9 cellular contexts compared by ENCODE assay signal in the genomic region with DNA sequence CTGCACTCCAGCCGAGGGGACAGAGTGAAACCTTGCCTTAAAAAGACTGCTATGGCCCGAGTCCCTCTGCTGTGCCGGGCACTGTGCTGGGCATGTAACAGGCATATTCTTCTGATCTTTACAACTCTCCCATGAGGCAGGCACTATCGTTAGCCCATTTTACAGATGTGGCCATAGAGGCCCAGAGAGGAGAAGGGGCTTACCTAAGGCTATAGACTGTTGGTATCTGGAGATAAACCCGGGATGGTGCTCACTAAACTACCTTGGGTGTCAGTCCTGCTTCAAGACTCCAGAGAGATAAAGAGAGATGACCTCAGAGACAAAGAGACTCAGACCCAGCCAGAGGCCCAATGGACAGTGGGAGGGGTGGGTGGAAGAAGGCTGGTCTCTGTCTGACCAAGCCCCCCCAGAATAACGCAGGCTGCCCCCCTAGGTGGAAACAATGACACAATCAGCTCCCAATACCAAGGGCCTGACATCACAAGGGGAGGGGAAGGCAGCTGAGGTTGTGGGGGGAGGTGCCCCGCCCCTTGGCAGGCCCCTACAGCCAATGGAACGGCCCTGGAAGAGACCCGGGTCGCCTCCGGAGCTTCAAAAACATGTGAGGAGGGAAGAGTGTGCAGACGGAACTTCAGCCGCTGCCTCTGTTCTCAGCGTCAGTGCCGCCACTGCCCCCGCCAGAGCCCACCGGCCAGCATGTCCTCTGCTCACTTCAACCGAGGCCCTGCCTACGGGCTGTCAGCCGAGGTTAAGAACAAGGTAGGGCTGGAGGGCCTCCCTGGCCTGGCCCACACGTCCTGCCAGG. TPM values are rescaled to one million over a fixed set of nuclear protein-coding genes. Genes with fewer than 3 reads are reported as not detected.
DNase-seq lines count a peak whose midpoint lies in the region; ATAC-seq and TF ChIP-seq lines count a peak whose summit lies in the region.
"Had no signal": no experiment of that assay in that cellular context is flagged by ENCODE, and none has a peak within 500 bp of the region (broad histone marks: within the 10 kb centered on the region; RNA-seq: fewer than 3 reads in every experiment).

Gene CNN1, plus strand, starts transcription at position 620 of the 805 bp plus-strand sequence. Its CDS starts 77 bp downstream, at position 697.

- intact Hi-C loops in adrenal gland (cut with DNase I): loop anchor here in 1 of 2 donors (5.0 kb wide), 1 partner anchor 49 kb away; no protein-coding TSS in a partner anchor
- intact Hi-C loops in sciatic nerve (cut with DNase I): no loop called here

- in situ Hi-C loops in G401 (cut with HindIII; ENCODE audit: low sequenced_read_pairs): no loop called here

- ATAC-seq in sciatic nerve: peak; percentile 79
- ATAC-seq in HG02840 (IDR thresholded peaks at IDR 0.05; ENCODE audit: low FRiP score, unreplicated experiment): no peak

- TF ChIP-seq CTCF in adrenal gland (IDR thresholded peaks at IDR 0.05): no peak

- peak in 1 of 2 donors; percentile 16 for TF ChIP-seq POLR2A in adrenal gland (IDR thresholded peaks at IDR 0.05)

- peak within 1 kb of the TSS in 2 of 5 donors; percentile 63 to 70 for H3K27ac ChIP-seq in adrenal gland

- no peaks in the 10 kb centered on the region for H3K36me3 ChIP-seq in adrenal gland (replicated peaks in 1 of 2)

- DNase-seq in G401 (ENCODE audit: low spot score) (peak; percentile 18), adrenal gland (peak in 3 of 7 donors; percentile 33 to 77 (median 42)), hepatic stellate cell (ENCODE audit: low spot score) (peak; percentile 93), sciatic nerve (ENCODE audit: low spot score) (peak; percentile 71), activated gamma-delta T cell treated with Interleukin-2 at 50 U/mL for 16 hours (no peak), HPDE6-E6E7 (ENCODE audit: extremely low spot score) (no peak)
- DNase-seq in stimulated activated CD4-positive, alpha-beta T cell treated with anti-CD3 and anti-CD28 coated beads, Interleukin-12 subunit alpha, Interleukin-12 subunit beta, amount 100 ng/mL, for 4 hours: no peak

- H3K4me3 ChIP-seq in adrenal gland: peak within 1 kb of the TSS in 1 of 4 donors; percentile 19

- H3K27me3 ChIP-seq in adrenal gland: peaks cover 4% of the 10 kb centered on the region

- WGBS in adrenal gland, 4 donors: 26 to 32% (median 30%) methylated on average over 15 to 21 of the region's 21 CpGs

- H3K4me1 ChIP-seq in adrenal gland (replicated peaks in 1 of 2): peaks cover 6% of the 10 kb centered on the region in 2 donors

- H3K9me3 ChIP-seq in adrenal gland (replicated peaks in 1 of 3): no peaks in the 10 kb centered on the region

RNA-seq across cellular contexts. Expression of gene CNN1, which starts in this region (rescaled TPM):
- total RNA-seq in G401 (2014; rRNA removed; shearing (Covaris generic)): 28.0 and 34.3 TPM in 2 replicates
- 10 to 100 TPM in 3 of 8 donors, 1 to 10 TPM in 5; 1.9 to 20.5 (median 8.3) TPM for total RNA-seq in adrenal gland
- 10 to 100 TPM; 15.5 to 76.5 (median 40.9) TPM for polyA plus RNA-seq in adrenal gland
- total RNA-seq in sciatic nerve: 35.7 TPM
- polyA plus RNA-seq: keratinocyte had no signal

Comparison
In these comparisons a context has a peak if more than half of its experiments do, and no peak if none do; other contexts are left out.
1. DNase-seq: peak in G401 (single experiment), hepatic stellate cell (single experiment) and sciatic nerve (single experiment); none in stimulated activated CD4-positive, alpha-beta T cell treated with anti-CD3 and anti-CD28 coated beads, Interleukin-12 subunit alpha, Interleukin-12 subunit beta, amount 100 ng/mL, for 4 hours (single experiment), activated gamma-delta T cell treated with Interleukin-2 at 50 U/mL for 16 hours (single experiment) and HPDE6-E6E7 (single experiment).